ENCODE assay signal across 17 cellular contexts in genomic region chr21:26377111-26377694, GRCh38.
DNase-seq lines count a peak whose midpoint lies in the region; ATAC-seq, FAIRE-seq and TF ChIP-seq lines count a peak whose summit lies in the region.
"Had no signal": no experiment of that assay in that cellular context is flagged by ENCODE, and none has a peak within 500 bp of the region (broad histone marks: within the 10 kb centered on the region; RNA-seq: fewer than 3 reads in every experiment).

No MANE protein-coding gene starts in this region.

- H3K4me1 ChIP-seq in A549 (no peaks in the 10 kb centered on the region), keratinocyte (ENCODE audit: control insufficient read depth, extremely low read depth, insufficient read depth, low read length) (peaks cover 10% of the 10 kb centered on the region)

- TF ChIP-seq RAD21 in A549 (conservative IDR thresholded peaks at IDR 0.05 in 1 of 2, IDR thresholded peaks at IDR 0.05 in 1 of 2): no peak

- H3K4me3 ChIP-seq in A549 (no peak overlapping the region), keratinocyte (ENCODE audit: control insufficient read depth in 2 of 3, extremely low read depth in 1 of 3, insufficient read depth in 2 of 3, low read depth in 1 of 3, low read length in 3 of 3) (no peak overlapping the region)

- H3K27me3 ChIP-seq in keratinocyte (ENCODE audit: control insufficient read depth, extremely low read depth, insufficient read depth, low read length): no peaks in the 10 kb centered on the region
- H3K27me3 ChIP-seq: BE2C had no signal

- 54% methylated on average over 2 of the region's 2 CpGs for WGBS in A549 (ENCODE audit: missing lambda C conversion rate)

- no peak overlapping the region for H2AFZ ChIP-seq in keratinocyte (ENCODE audit: control insufficient read depth, low read length)

- TF ChIP-seq EP300 in A549 (IDR thresholded peaks at IDR 0.05): no peak

- no peak for TF ChIP-seq POLR2A in A549 (IDR thresholded peaks at IDR 0.05; ENCODE audit: low read length)

- POLR2A ChIA-PET in A549 (lab: Yijun Ruan, JAX): no interaction called here
- POLR2A ChIA-PET in RWPE1 (lab: Yijun Ruan, JAX; ENCODE audit: low non-redundant PET): no interaction called here

- no peaks in the 10 kb centered on the region for H4K20me1 ChIP-seq in keratinocyte (ENCODE audit: control insufficient read depth, extremely low read depth, insufficient read depth, low read length)

- H3K9me3 ChIP-seq in A549 (no peaks in the 10 kb centered on the region), keratinocyte (ENCODE audit: control insufficient read depth, low read depth, low read length) (no peaks in the 10 kb centered on the region)
- H3K9me3 ChIP-seq: BE2C had no signal

- no peak for FAIRE-seq in A549 (lab: Jason Lieb, UNC)
- FAIRE-seq in keratinocyte (lab: Jason Lieb, UNC): peak; percentile 69
- FAIRE-seq: D721Med, GM19239, H54 had no signal

- H3K27ac ChIP-seq in A549: no peak overlapping the region
- no peak overlapping the region for H3K27ac ChIP-seq in RWPE1
- H3K27ac ChIP-seq in keratinocyte (ENCODE audit: control insufficient read depth, insufficient read depth, low read length): no peak overlapping the region
- H3K27ac ChIP-seq: C4-2B had no signal

- no peak overlapping the region for H3K9ac ChIP-seq in keratinocyte (ENCODE audit: control insufficient read depth, extremely low read depth, insufficient read depth, low read length)

- H3K9me1 ChIP-seq in keratinocyte (ENCODE audit: control insufficient read depth, extremely low read depth, insufficient read depth, low read length): no peaks in the 10 kb centered on the region

- dilution Hi-C loops in keratinocyte (cut with MboI; ENCODE audit: extremely low pct_ligation_motif_present, low sequenced_read_pairs): loop anchor here (25.0 kb wide), 1 partner anchor 215 kb away; the partner anchor contains the start of gene APP

- H3K79me2 ChIP-seq in keratinocyte (ENCODE audit: control insufficient read depth, insufficient read depth, low read length): no peaks in the 10 kb centered on the region

- TF ChIP-seq CTCF in A549 (IDR thresholded peaks at IDR 0.05) (no peak), RWPE1 (conservative IDR thresholded peaks at IDR 0.05; ENCODE audit: low read depth) (no peak), keratinocyte (optimal IDR thresholded peaks at IDR 0.05 in 1 of 3, IDR thresholded peaks at IDR 0.05 in 1 of 3, conservative IDR thresholded peaks at IDR 0.05 in 1 of 3; ENCODE audit: extremely low read depth in 1 of 3, insufficient read depth in 2 of 3, low read length in 3 of 3) (no peak)

- H3K4me2 ChIP-seq in A549 (no peak overlapping the region), keratinocyte (ENCODE audit: control insufficient read depth, extremely low read depth, insufficient read depth, low read depth, low read length) (no peak overlapping the region)

- ATAC-seq in A549 (no peak), sciatic nerve (no peak)
- ATAC-seq: HCT116 had no signal

- intact Hi-C loops in sciatic nerve (cut with DNase I): no loop called here

- DNase-seq in A549 (ENCODE audit: low read depth in 1 of 2, low spot score in 1 of 2) (no peak), HT1080 (ENCODE audit: low read depth) (peak; percentile 48), RWPE1 (ENCODE audit: low spot score) (peak; percentile 5), keratinocyte (ENCODE audit: low read depth, low spot score) (no peak), DMS53 treated with DMSO at 0.1 percent for 48 hours (lab: John Stamatoyannopoulos, UW; ENCODE audit: unreplicated experiment) (no peak), sciatic nerve (ENCODE audit: low spot score) (no peak), cerebellum (ENCODE audit: low spot score) (no peak)
- DNase-seq: BE2C; CD4-positive, alpha-beta memory T cell; DMS153; DND-41; GF-D8 had no signal

- no peaks in the 10 kb centered on the region for H3K36me3 ChIP-seq in keratinocyte (ENCODE audit: control insufficient read depth in 2 of 2, extremely low read depth in 1 of 2, insufficient read depth in 2 of 2, low read length in 2 of 2)
- H3K36me3 ChIP-seq: BE2C had no signal

- CTCF ChIA-PET in A549 (lab: Yijun Ruan, JAX) (no interaction called here), RWPE1 (lab: Yijun Ruan, JAX) (no interaction called here)

TF ChIP-seq in A549, 52 proteins besides CTCF, POLR2A, EP300 and RAD21:
- no peak for TF ChIP-seq BHLHE40 (IDR thresholded peaks at IDR 0.05; ENCODE audit: low read depth, low read length)
- peak; percentile 62 for TF ChIP-seq MAFK (IDR thresholded peaks at IDR 0.05; ENCODE audit: partially characterized antibody)
- no peak for TF ChIP-seq EHMT2 (IDR thresholded peaks at IDR 0.05; ENCODE audit: low read depth)
- no peak for TF ChIP-seq PBX3 (IDR thresholded peaks at IDR 0.05)
- TF ChIP-seq CHD4 (IDR thresholded peaks at IDR 0.05; ENCODE audit: borderline replicate concordance): no peak

Comparison
In these comparisons a context has a peak if more than half of its experiments do, and no peak if none do; other contexts are left out.
1. DNase-seq: peak in HT1080 (single experiment) and RWPE1 (single experiment); none in A549 (0 of 2), keratinocyte (single experiment), DMS53 treated with DMSO at 0.1 percent for 48 hours (single experiment), sciatic nerve (single experiment) and cerebellum (single experiment).